Comparison of ENCODE assay signal across 23 cellular contexts in genomic region chr9:113644321-113644720, GRCh38.
"Had no signal": no experiment of that assay in that cellular context is flagged by ENCODE, and none has a peak within 500 bp of the region (broad histone marks: within the 10 kb centered on the region; RNA-seq: fewer than 3 reads in every experiment).

No MANE protein-coding gene starts in this region.

- H3K36me3 ChIP-seq: left ventricle myocardium inferior, ovary, stomach, suprapubic skin, thoracic aorta, tibial artery, uterus had no signal

- H3K4me3 ChIP-seq: left ventricle myocardium inferior, lung, ovary, skin epidermis, stomach, suprapubic skin, thoracic aorta, tibial artery, uterus had no signal

- H3K27ac ChIP-seq: left ventricle myocardium inferior, ovary, stomach, suprapubic skin, thoracic aorta, tibial artery, uterus had no signal

- H3K9me3 ChIP-seq: left ventricle myocardium inferior, ovary, stomach, suprapubic skin, thoracic aorta, tibial artery, uterus had no signal

- H3K4me1 ChIP-seq: uterus had no signal

- ATAC-seq: natural killer cell treated with Interleukin-12 subunit alpha and Interleukin-12 subunit beta and Interleukin-15 and Interleukin-18, amount 100 ng/mL, for 72 hours; right cardiac atrium; sciatic nerve; stimulated activated naive B cell treated with anti-CD40 and anti-IgM and Interleukin-4, amounts not matched to agents 10 μg/mL and 1 μg/mL and 100 μg/mL, for 72 hours; stimulated activated naive CD8-positive, alpha-beta T cell treated with anti-CD3 and anti-CD28 coated beads, Interleukin-15, Interleukin-2, amounts not matched to agents 100 U/mL and 50 U/mL, for 24 hours had no signal

- H3K27me3 ChIP-seq: ovary, stomach, suprapubic skin, tibial artery, uterus had no signal

- DNase-seq: islet precursor cell; left ventricle myocardium inferior; mesendoderm; naive B cell; ovary; retina; right cardiac atrium; stimulated activated CD4-positive, alpha-beta T cell treated with anti-CD3 and anti-CD28 coated beads, Interleukin-12 subunit alpha, Interleukin-12 subunit beta, amount 100 ng/mL, for 4 hours; stimulated activated CD4-positive, alpha-beta T cell treated with anti-CD3 and anti-CD28 coated beads, Interleukin-15, amount 100 ng/mL, for 24 hours; stimulated activated CD4-positive, alpha-beta T cell treated with anti-CD3 and anti-CD28 coated beads, Interleukin-2, amount 100 ng/mL, for 24 hours; stimulated activated CD4-positive, alpha-beta T cell treated with anti-CD3 and anti-CD28 coated beads, Interleukin-4, amount 100 ng/mL, for 1 hour; stimulated activated naive B cell treated with anti-CD40 and anti-IgM and Interleukin-4, amounts not matched to agents 10 μg/mL and 1 μg/mL and 100 μg/mL, for 72 hours; stimulated activated naive CD8-positive, alpha-beta T cell treated with anti-CD3 and anti-CD28 coated beads, Interleukin-15, Interleukin-2, amounts not matched to agents 100 U/mL and 50 U/mL, for 24 hours; stomach; tibial artery; trophoblast cell; uterus had no signal
